8 cellular contexts compared by ENCODE assay signal in genomic region chr1:202599669-202600431, GRCh38.
DNase-seq lines count a peak whose midpoint lies in the region; ATAC-seq, FAIRE-seq and TF ChIP-seq lines count a peak whose summit lies in the region.

No MANE protein-coding gene starts in this region.

- H3K4ac ChIP-seq in trophoblast cell (ENCODE audit: low read depth, low read length), result no peak overlapping the region

- no peak overlapping the region for H2BK5ac ChIP-seq in trophoblast cell (ENCODE audit: low read depth, low read length, poor library complexity)

- CTCF ChIA-PET in activated CD4-positive, alpha-beta T cell treated with anti-CD3 and anti-CD28 coated beads, Interleukin-2, amount 10 ng/mL, durations not matched to agents 7 days and 5 days (lab: Charles Lee), result interaction anchor here (1.3 kb wide), 1 partner anchor 34 kb away, joined by 3 read pairs; no protein-coding TSS in a partner anchor

- FAIRE-seq in frontal cortex (lab: Jason Lieb, UNC), result no peak

- H3K4me2 ChIP-seq in trophoblast cell (ENCODE audit: low read length), result no peak overlapping the region

- no peaks in the 10 kb centered on the region for H3K79me1 ChIP-seq in trophoblast cell (ENCODE audit: low read length)

- H2AFZ ChIP-seq in trophoblast cell (ENCODE audit: insufficient read depth, low read length, poor library complexity), result no peak overlapping the region

- POLR2A ChIA-PET in activated CD4-positive, alpha-beta T cell treated with anti-CD3 and anti-CD28 coated beads, Interleukin-2, amount 10 ng/mL, durations not matched to agents 7 days and 5 days (lab: Charles Lee), result no interaction called here

- H3K27me3 ChIP-seq in BE2C, result no peaks in the 10 kb centered on the region
- H3K27me3 ChIP-seq in trophoblast cell (ENCODE audit: insufficient read depth, low read length), result no peaks in the 10 kb centered on the region
- no peaks in the 10 kb centered on the region for H3K27me3 ChIP-seq in effector memory CD4-positive, alpha-beta T cell (replicated peaks; ENCODE audit: control insufficient read depth, insufficient read depth, low read length, poor library complexity, severe bottlenecking)

- H3K36me3 ChIP-seq in BE2C (no peaks in the 10 kb centered on the region), trophoblast cell (ENCODE audit: control insufficient read depth in 1 of 2, insufficient read depth in 2 of 2, low read length in 2 of 2) (no peaks in the 10 kb centered on the region)
- no peaks in the 10 kb centered on the region for H3K36me3 ChIP-seq in effector memory CD4-positive, alpha-beta T cell (ENCODE audit: control insufficient read depth, insufficient read depth, low read length)

- no peak overlapping the region for H4K91ac ChIP-seq in trophoblast cell (ENCODE audit: low read depth, low read length)

- peak; percentile 81 for DNase-seq in BE2C
- peak; percentile 60 for DNase-seq in GM19238 (ENCODE audit: insufficient read length, low spot score)
- peak; percentile 36 for DNase-seq in NCI-H2107 (lab: John Stamatoyannopoulos, UW)
- DNase-seq in activated CD4-positive, alpha-beta T cell treated with anti-CD3 and anti-CD28 coated beads, Interleukin-2, amount 10 ng/mL, durations not matched to agents 7 days and 5 days, result peak; percentile 39
- peak; percentile 29 to 74 for DNase-seq in frontal cortex (ENCODE audit: low spot score in 2 of 2)
- DNase-seq in trophoblast cell, result peak; percentile 46 to 61
- DNase-seq in effector memory CD4-positive, alpha-beta T cell, result no peak

- peak; percentile 93 for TF ChIP-seq CTCF in BE2C (IDR thresholded peaks at IDR 0.05; ENCODE audit: low read depth, low read length)

- no peak overlapping the region for H4K12ac ChIP-seq in trophoblast cell (ENCODE audit: low read depth, low read length)

- no peak for ATAC-seq in HG03457 (IDR thresholded peaks at IDR 0.05; ENCODE audit: unreplicated experiment)

- peaks cover 9% of the 10 kb centered on the region for H3K4me1 ChIP-seq in BE2C
- H3K4me1 ChIP-seq in trophoblast cell (ENCODE audit: control insufficient read depth in 1 of 2, insufficient read depth in 2 of 2, low read length in 2 of 2), result peaks cover 2% of the 10 kb centered on the region in 2 experiments
- H3K4me1 ChIP-seq in effector memory CD4-positive, alpha-beta T cell (ENCODE audit: control insufficient read depth, insufficient read depth, low read length, poor library complexity, severe bottlenecking), result no peaks in the 10 kb centered on the region

- H2BK120ac ChIP-seq in trophoblast cell (ENCODE audit: insufficient read depth, low read length, poor library complexity), result no peak overlapping the region

- H3K9ac ChIP-seq in trophoblast cell (ENCODE audit: low read length), result no peak overlapping the region

- no peak overlapping the region for H4K8ac ChIP-seq in trophoblast cell (ENCODE audit: low read depth, low read length)

- peaks cover 1% of the 10 kb centered on the region for H3K4me1 Mint-ChIP-seq in activated CD4-positive, alpha-beta T cell treated with anti-CD3 and anti-CD28 coated beads, Interleukin-2, amount 10 ng/mL, durations not matched to agents 7 days and 5 days

- H3K9me3 ChIP-seq in BE2C, result no peaks in the 10 kb centered on the region
- H3K9me3 ChIP-seq in trophoblast cell (ENCODE audit: insufficient read depth, low read depth, low read length), result no peaks in the 10 kb centered on the region
- no peaks in the 10 kb centered on the region for H3K9me3 ChIP-seq in effector memory CD4-positive, alpha-beta T cell (ENCODE audit: control insufficient read depth, low read length)

- H3K4me3 ChIP-seq in BE2C (ENCODE audit: low read depth, low read length) (no peak overlapping the region), trophoblast cell (ENCODE audit: low read depth, low read length) (no peak overlapping the region)
- H3K4me3 ChIP-seq in effector memory CD4-positive, alpha-beta T cell (ENCODE audit: insufficient read depth, low read depth, low read length, poor library complexity, severe bottlenecking), result no peak overlapping the region

- H2AK5ac ChIP-seq in trophoblast cell (ENCODE audit: low read length), result no peak overlapping the region

- H3K79me2 ChIP-seq in trophoblast cell (ENCODE audit: control insufficient read depth, insufficient read depth, low read length, poor library complexity), result no peaks in the 10 kb centered on the region

- no peak overlapping the region for H3K18ac ChIP-seq in trophoblast cell (ENCODE audit: low read length)

- H3K36me3 Mint-ChIP-seq in activated CD4-positive, alpha-beta T cell treated with anti-CD3 and anti-CD28 coated beads, Interleukin-2, amount 10 ng/mL, durations not matched to agents 7 days and 5 days (ENCODE audit: low read depth), result no peaks in the 10 kb centered on the region

- H2BK12ac ChIP-seq in trophoblast cell (ENCODE audit: low read length), result peak overlapping the region; percentile 17

- H3K27me3 Mint-ChIP-seq in activated CD4-positive, alpha-beta T cell treated with anti-CD3 and anti-CD28 coated beads, Interleukin-2, amount 10 ng/mL, durations not matched to agents 7 days and 5 days, result no peaks in the 10 kb centered on the region

- no CpG with 5 or more reads among the region's 16 CpGs for WGBS in trophoblast cell (ENCODE audit: extremely low coverage, insufficient coverage, insufficient read length)

- H3K9me3 Mint-ChIP-seq in activated CD4-positive, alpha-beta T cell treated with anti-CD3 and anti-CD28 coated beads, Interleukin-2, amount 10 ng/mL, durations not matched to agents 7 days and 5 days, result no peaks in the 10 kb centered on the region

- H3K4me3 Mint-ChIP-seq in activated CD4-positive, alpha-beta T cell treated with anti-CD3 and anti-CD28 coated beads, Interleukin-2, amount 10 ng/mL, durations not matched to agents 7 days and 5 days, result no peak overlapping the region

- no peak overlapping the region for H3K23ac ChIP-seq in trophoblast cell (ENCODE audit: low read length)

- H3K14ac ChIP-seq in trophoblast cell (ENCODE audit: low read length), result no peak overlapping the region

- no peak overlapping the region for H3K27ac ChIP-seq in trophoblast cell (ENCODE audit: low read depth, low read length)
- H3K27ac ChIP-seq in effector memory CD4-positive, alpha-beta T cell (ENCODE audit: insufficient read depth, low read length, poor library complexity, severe bottlenecking), result no peak overlapping the region

- no peak overlapping the region for H3K27ac Mint-ChIP-seq in activated CD4-positive, alpha-beta T cell treated with anti-CD3 and anti-CD28 coated beads, Interleukin-2, amount 10 ng/mL, durations not matched to agents 7 days and 5 days

Comparison
In these comparisons a context has a peak if more than half of its experiments do, and no peak if none do; other contexts are left out.
1. DNase-seq: peak in BE2C (single experiment), GM19238 (single experiment), NCI-H2107 (single experiment), activated CD4-positive, alpha-beta T cell treated with anti-CD3 and anti-CD28 coated beads, Interleukin-2, amount 10 ng/mL, durations not matched to agents 7 days and 5 days (single experiment), frontal cortex (2 of 2) and trophoblast cell (2 of 2); none in effector memory CD4-positive, alpha-beta T cell (0 of 3).